ENCODE assay signal across 21 cellular contexts in genomic region chr2:236219411-236219810, GRCh38. TPM values are rescaled to one million over a fixed set of nuclear protein-coding genes. Genes with fewer than 3 reads are reported as not detected.
A peak's percentile ranks its signal among the peaks of the same experiment; 100 is the strongest.
DNase-seq lines count a peak whose midpoint lies in the region; ATAC-seq and TF ChIP-seq lines count a peak whose summit lies in the region.
"Had no signal": no experiment of that assay in that cellular context is flagged by ENCODE, and none has a peak within 500 bp of the region (broad histone marks: within the 10 kb centered on the region; RNA-seq: fewer than 3 reads in every experiment).

No MANE protein-coding gene starts in this region.

- no peak for TF ChIP-seq RAD21 in IMR-90 (IDR thresholded peaks at IDR 0.05; ENCODE audit: low read length)

- H3K9me3 Mint-ChIP-seq in type B pancreatic cell, result peaks cover 8% of the 10 kb centered on the region

- no peak overlapping the region for H4K8ac ChIP-seq in IMR-90 (ENCODE audit: low read depth in 2 of 2, low read length in 2 of 2)

- H2BK120ac ChIP-seq in IMR-90 (ENCODE audit: low read depth, low read length), result no peak overlapping the region

- peaks cover 3% of the 10 kb centered on the region; the same call in 1 of the 2 replicates for H3K9me3 ChIP-seq in IMR-90 (ENCODE audit: control insufficient read depth, insufficient read depth, low read length)
- peaks cover 0 to 2% of the 10 kb centered on the region in 2 donors for H3K9me3 ChIP-seq in lung (ENCODE audit: control insufficient read depth in 2 of 2, insufficient read depth in 1 of 2, low read length in 1 of 2)
- H3K9me3 ChIP-seq: Caco-2 had no signal

- H3K56ac ChIP-seq in IMR-90 (ENCODE audit: extremely low read depth, insufficient read depth, low read length), result no peak overlapping the region

- H3K79me1 ChIP-seq in IMR-90 (ENCODE audit: low read depth in 1 of 2, low read length in 2 of 2), result no peaks in the 10 kb centered on the region

- no peak for TF ChIP-seq POLR2A in IMR-90 (IDR thresholded peaks at IDR 0.05; ENCODE audit: low read depth, low read length)

- no peak overlapping the region for H2BK15ac ChIP-seq in IMR-90 (ENCODE audit: low read depth, low read length)

- no peak overlapping the region for H3K27ac ChIP-seq in IMR-90 (ENCODE audit: insufficient read depth, low read length)
- H3K27ac ChIP-seq in lung (ENCODE audit: low read depth in 1 of 2, low read length in 1 of 2), result no peak overlapping the region
- H3K27ac ChIP-seq: C4-2B had no signal

- no peak overlapping the region for H3K9ac ChIP-seq in IMR-90 (ENCODE audit: low read depth, low read length)

- H2BK5ac ChIP-seq in IMR-90 (ENCODE audit: low read depth, low read length, poor library complexity, severe bottlenecking), result no peak overlapping the region

- no peak overlapping the region for H2AFZ ChIP-seq in IMR-90 (replicated peaks; ENCODE audit: low read length, poor library complexity)
- H2AFZ ChIP-seq: GM23338 had no signal

- no peaks in the 10 kb centered on the region for H3K4me1 ChIP-seq in IMR-90 (ENCODE audit: control insufficient read depth, insufficient read depth, low read length)
- no peaks in the 10 kb centered on the region for H3K4me1 ChIP-seq in lung (ENCODE audit: control insufficient read depth in 2 of 2, insufficient read depth in 2 of 2, low read length in 2 of 2)
- H3K4me1 ChIP-seq: Caco-2 had no signal

- dilution Hi-C loops in IMR-90 (cut with HindIII; ENCODE audit: low sequenced_read_pairs, unreplicated experiment), result no loop called here

- H4K5ac ChIP-seq in IMR-90 (ENCODE audit: low read depth, low read length), result no peak overlapping the region

- H3K4me3 ChIP-seq in IMR-90 (ENCODE audit: insufficient read depth, low read depth, low read length) (no peak overlapping the region), lung (no peak overlapping the region)
- H3K4me3 ChIP-seq: GM12878, GM23338 had no signal

- H3K36me3 Mint-ChIP-seq in type B pancreatic cell, result no peaks in the 10 kb centered on the region
- H3K36me3 Mint-ChIP-seq: CD4-positive, CD25-positive, alpha-beta regulatory T cell; CD8-positive, alpha-beta T cell had no signal

- no peak overlapping the region for H4K91ac ChIP-seq in IMR-90 (ENCODE audit: insufficient read depth, low read depth, low read length)

- TF ChIP-seq CTCF in IMR-90 (conservative IDR thresholded peaks at IDR 0.05; ENCODE audit: low read depth, low read length) (no peak), lung (IDR thresholded peaks at IDR 0.05; ENCODE audit: control extremely low read depth, extremely low read depth) (no peak), type B pancreatic cell (conservative IDR thresholded peaks at IDR 0.05) (no peak)

- H3K18ac ChIP-seq in IMR-90 (ENCODE audit: low read depth, low read length), result no peak overlapping the region

- BruUV-seq in IMR-90 (replicated peaks; lab: Mats Ljungman, UMichigan), result no TSS peak

- H3K36me3 ChIP-seq in IMR-90 (ENCODE audit: control insufficient read depth, insufficient read depth, low read length) (no peaks in the 10 kb centered on the region), lung (ENCODE audit: control insufficient read depth in 2 of 2, insufficient read depth in 2 of 2, low read length in 2 of 2) (no peaks in the 10 kb centered on the region)

- no peak overlapping the region for H2AK5ac ChIP-seq in IMR-90 (ENCODE audit: low read depth, low read length)

- H3K4me3 Mint-ChIP-seq in type B pancreatic cell, result no peak overlapping the region
- H3K4me3 Mint-ChIP-seq: CD4-positive, CD25-positive, alpha-beta regulatory T cell; CD8-positive, alpha-beta T cell; GM23338; H9 had no signal

- H3K9me1 ChIP-seq in IMR-90 (ENCODE audit: insufficient read depth, low read length), result no peaks in the 10 kb centered on the region

- H3K27me3 ChIP-seq in IMR-90 (ENCODE audit: control insufficient read depth, insufficient read depth, low read length) (peaks cover 9% of the 10 kb centered on the region), lung (ENCODE audit: control insufficient read depth, insufficient read depth) (peaks cover 3% of the 10 kb centered on the region)

- no peak overlapping the region for H2BK20ac ChIP-seq in IMR-90 (ENCODE audit: low read depth, low read length)

- no peaks in the 10 kb centered on the region for H4K20me1 ChIP-seq in IMR-90 (ENCODE audit: insufficient read depth, low read length)

- H3K27ac Mint-ChIP-seq in type B pancreatic cell, result no peak overlapping the region
- H3K27ac Mint-ChIP-seq: CD4-positive, CD25-positive, alpha-beta regulatory T cell; CD8-positive, alpha-beta T cell; GM23338; H9 had no signal

- H2AK9ac ChIP-seq in IMR-90 (replicated peaks; ENCODE audit: low read depth, low read length, poor library complexity), result peak overlapping the region; percentile 9

- CTCF ChIA-PET in IMR-90 (lab: Yijun Ruan, JAX), result no interaction called here

- no peak overlapping the region for H3K4me2 ChIP-seq in IMR-90 (ENCODE audit: low read depth, low read length)
- H3K4me2 ChIP-seq: GM23338 had no signal

- H3K27me3 Mint-ChIP-seq in type B pancreatic cell, result peaks cover 11% of the 10 kb centered on the region
- H3K27me3 Mint-ChIP-seq: CD4-positive, CD25-positive, alpha-beta regulatory T cell had no signal

- POLR2A ChIA-PET in IMR-90 (lab: Charles Lee; ENCODE audit: unreplicated experiment), result no interaction called here

- intact Hi-C loops in IMR-90 (cut with micrococcal nuclease), result no loop called here

- no peak overlapping the region for H3K14ac ChIP-seq in IMR-90 (replicated peaks; ENCODE audit: low read depth, low read length)

- H3K4ac ChIP-seq in IMR-90 (ENCODE audit: low read depth, low read length), result no peak overlapping the region

- H3K23ac ChIP-seq in IMR-90 (ENCODE audit: low read depth, low read length), result no peak overlapping the region

- DNase-seq in IMR-90 (no peak), lung (ENCODE audit: low spot score) (peak; percentile 15), type B pancreatic cell (ENCODE audit: extremely low spot score, unreplicated experiment) (peak; percentile 20), T-helper 9 cell (no peak), activated gamma-delta T cell (lab: John Stamatoyannopoulos, UW) (no peak), DMS79 (lab: John Stamatoyannopoulos, UW) (no peak)
- DNase-seq: Caco-2; CD4-positive, CD25-positive, alpha-beta regulatory T cell; CD8-positive, alpha-beta T cell; DMS153; EL; GDM1; H9 had no signal

- ATAC-seq in IMR-90 (ENCODE audit: low read depth), result no peak
- ATAC-seq in lung (ENCODE audit: insufficient read depth, low FRiP score), result no peak
- ATAC-seq: CD8-positive, alpha-beta T cell; GM12878; GM23338; HCT116 had no signal

- WGBS in IMR-90 (ENCODE audit: extremely low coverage in 2 of 2, insufficient read length in 1 of 2), 2 experiments, result 83% methylated on average over 1 of the region's 3 CpGs; no CpG with 5 or more reads in 1 of the 2 experiments
- WGBS in lung, 2 donors, result 82 to 84% methylated on average over 3 of the region's 3 CpGs

- no peaks in the 10 kb centered on the region for H3K4me1 Mint-ChIP-seq in type B pancreatic cell (ENCODE audit: unreplicated experiment)
- H3K4me1 Mint-ChIP-seq: CD4-positive, CD25-positive, alpha-beta regulatory T cell; GM23338; H9 had no signal

- in situ Hi-C loops in IMR-90 (cut with MboI; ENCODE audit: low sequenced_read_pairs), result no loop called here

TF ChIP-seq in IMR-90, 13 proteins besides CTCF, POLR2A, EP300 and RAD21:
- TF ChIP-seq MAZ (IDR thresholded peaks at IDR 0.05; ENCODE audit: borderline replicate concordance, low read depth, low read length) (no peak), FOS (IDR thresholded peaks at IDR 0.05; ENCODE audit: low read depth, low read length) (no peak), SMC3 (IDR thresholded peaks at IDR 0.05; ENCODE audit: low read depth, low read length) (no peak)

RNA-seq across cellular contexts. Expression of gene ASB18, which starts 44.8 kb away (rescaled TPM):
- total RNA-seq in IMR-90 (2012; rRNA removed) (not detected in 2 replicates), lung (not detected), type B pancreatic cell (ENCODE audit: low replicate concordance) (not detected in 2 replicates)
- polyA plus RNA-seq in IMR-90 (2012; rRNA removed) (not detected in 2 replicates), lung (not detected)
- polyA plus RNA-seq in IMR-90 (2012; cell fraction: cytosol; rRNA removed), result not detected in 2 replicates
- not detected in 2 replicates for polyA plus RNA-seq in IMR-90 (2012; cell fraction: nucleus; rRNA removed; ENCODE audit: low replicate concordance)
- total RNA-seq: A172; A673; Caco-2; CD4-positive, CD25-positive, alpha-beta regulatory T cell; CD8-positive, alpha-beta T cell; GM12878; GM23338; H4; H9 had no signal
- polyA plus RNA-seq: BJ; CD4-positive, CD25-positive, alpha-beta regulatory T cell; GM12878; GM23338 had no signal

RNA-seq across cellular contexts. Expression of gene GBX2, which starts 51.2 kb away (rescaled TPM):
- total RNA-seq in IMR-90 (2012; rRNA removed), result not detected in 2 replicates
- polyA plus RNA-seq in IMR-90 (2012; rRNA removed), result 0.10 TPM in 1 of 2 replicates, not detected in the other
- polyA plus RNA-seq in IMR-90 (2012; cell fraction: cytosol; rRNA removed), result 0.04 and 0.09 TPM in 2 replicates
- 0.06 and 0.11 TPM in 2 replicates for polyA plus RNA-seq in IMR-90 (2012; cell fraction: nucleus; rRNA removed; ENCODE audit: low replicate concordance)
- not detected for total RNA-seq in lung
- polyA plus RNA-seq in lung, result under 1 TPM in 1 of 2 donors, not detected in 1; 0.17 TPM
- total RNA-seq in type B pancreatic cell (ENCODE audit: low replicate concordance), result 0.50 and 2.1 TPM in 2 replicates
- total RNA-seq: A673; CD4-positive, CD25-positive, alpha-beta regulatory T cell; CD8-positive, alpha-beta T cell; GM12878 had no signal
- polyA plus RNA-seq: CD4-positive, CD25-positive, alpha-beta regulatory T cell; GM12878 had no signal

Comparison
In these comparisons a context has a peak if more than half of its experiments do, and no peak if none do; other contexts are left out.
1. DNase-seq: peak in lung (single experiment) and type B pancreatic cell (single experiment); none in IMR-90 (single experiment), T-helper 9 cell (single experiment), activated gamma-delta T cell (single experiment) and DMS79 (single experiment).